In the genomic region with DNA sequence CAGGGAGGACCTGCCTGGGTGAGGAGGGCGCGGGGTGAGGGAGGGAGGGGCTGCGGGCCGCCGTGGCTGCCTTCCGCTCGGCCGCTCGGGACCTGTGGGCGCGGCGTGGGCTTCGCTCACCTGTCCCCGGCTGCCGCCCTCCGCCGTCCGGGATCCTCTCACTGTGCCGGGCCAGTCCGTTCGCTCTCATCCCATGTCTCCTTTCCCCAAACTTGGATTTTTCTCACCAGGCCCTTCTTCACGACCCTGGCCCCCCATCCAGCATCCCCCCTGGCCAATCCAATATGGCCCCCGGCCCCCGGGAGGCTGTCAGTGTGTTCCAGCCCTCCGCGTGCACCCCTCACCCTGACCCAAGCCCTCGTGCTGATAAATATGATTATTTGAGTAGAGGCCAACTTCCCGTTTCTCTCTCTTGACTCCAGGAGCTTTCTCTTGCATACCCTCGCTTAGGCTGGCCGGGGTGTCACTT, we compare ENCODE assay signal across 1 cellular context.
TF ChIP-seq lines count a peak whose summit lies in the region.

No MANE protein-coding gene starts in this region.

TF ChIP-seq in HEK293, 187 proteins besides CTCF, POLR2A, EP300 and RAD21 (continued from another document and continues in another):
- TF ChIP-seq, protein P1, sequence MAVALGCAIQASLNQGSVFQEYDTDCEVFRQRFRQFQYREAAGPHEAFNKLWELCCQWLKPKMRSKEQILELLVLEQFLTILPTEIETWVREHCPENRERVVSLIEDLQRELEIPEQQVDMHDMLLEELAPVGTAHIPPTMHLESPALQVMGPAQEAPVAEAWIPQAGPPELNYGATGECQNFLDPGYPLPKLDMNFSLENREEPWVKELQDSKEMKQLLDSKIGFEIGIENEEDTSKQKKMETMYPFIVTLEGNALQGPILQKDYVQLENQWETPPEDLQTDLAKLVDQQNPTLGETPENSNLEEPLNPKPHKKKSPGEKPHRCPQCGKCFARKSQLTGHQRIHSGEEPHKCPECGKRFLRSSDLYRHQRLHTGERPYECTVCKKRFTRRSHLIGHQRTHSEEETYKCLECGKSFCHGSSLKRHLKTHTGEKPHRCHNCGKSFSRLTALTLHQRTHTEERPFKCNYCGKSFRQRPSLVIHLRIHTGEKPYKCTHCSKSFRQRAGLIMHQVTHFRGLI (tag by site-specific recombination; IDR thresholded peaks at IDR 0.05) = no peak
- TF ChIP-seq KLF9 (tag by site-specific recombination; IDR thresholded peaks at IDR 0.05; ENCODE audit: low read depth) (peak; percentile 67), ZNF248 (tag by site-specific recombination; IDR thresholded peaks at IDR 0.05) (no peak), IKZF3 (tag by site-specific recombination; IDR thresholded peaks at IDR 0.05) (no peak), ZNF140 (tag by site-specific recombination; IDR thresholded peaks at IDR 0.05) (no peak), ZNF423 (tag by site-specific recombination; IDR thresholded peaks at IDR 0.05) (no peak), SALL2 (tag by site-specific recombination; IDR thresholded peaks at IDR 0.05; ENCODE audit: borderline replicate concordance) (no peak), YY1 (tag by site-specific recombination; IDR thresholded peaks at IDR 0.05) (peak; percentile 69; the same call in 1 of the 2 replicates), ZNF629 (tag by site-specific recombination; IDR thresholded peaks at IDR 0.05) (no peak; the same call in 1 of the 2 replicates), GLI2 (tag by site-specific recombination; IDR thresholded peaks at IDR 0.05; ENCODE audit: borderline replicate concordance, low read depth) (no peak), KLF10 (tag by site-specific recombination; IDR thresholded peaks at IDR 0.05) (0 out of 2 replicates have a peak, but pooled peaks have one; percentile 11), ZNF311 (tag by site-specific recombination; IDR thresholded peaks at IDR 0.05; ENCODE audit: borderline replicate concordance) (no peak), ZFHX2 (tag by site-specific recombination; conservative IDR thresholded peaks at IDR 0.05) (peak; percentile 86), ZBTB20 (tag by site-specific recombination; IDR thresholded peaks at IDR 0.05) (peak; percentile 14; the same call in 1 of the 2 replicates), ZEB2 (tag by site-specific recombination; IDR thresholded peaks at IDR 0.05) (no peak; the same call in 1 of the 2 replicates), HOXA7 (CRISPR knock-in tag; IDR thresholded peaks at IDR 0.05; ENCODE audit: borderline replicate concordance) (no peak), ZNF707 (tag by site-specific recombination; IDR thresholded peaks at IDR 0.05) (no peak), ZNF792 (tag by site-specific recombination; IDR thresholded peaks at IDR 0.05) (no peak), EGR2 (tag by site-specific recombination; IDR thresholded peaks at IDR 0.05; ENCODE audit: low read depth) (peak; percentile 84), ZNF335 (tag by site-specific recombination; conservative IDR thresholded peaks at IDR 0.05) (no peak), PRDM1 (tag by site-specific recombination; IDR thresholded peaks at IDR 0.05) (no peak), SCRT1 (tag by site-specific recombination; IDR thresholded peaks at IDR 0.05; ENCODE audit: borderline replicate concordance) (no peak), SP7 (tag by site-specific recombination; IDR thresholded peaks at IDR 0.05) (0 out of 2 replicates have a peak, but pooled peaks have one; percentile 49), ZNF768 (tag by site-specific recombination; IDR thresholded peaks at IDR 0.05) (no peak), ZNF391 (tag by site-specific recombination; IDR thresholded peaks at IDR 0.05; ENCODE audit: borderline replicate concordance, low read depth) (0 out of 2 replicates have a peak, but pooled peaks have one; percentile 23), ZNF529 (tag by site-specific recombination; IDR thresholded peaks at IDR 0.05; ENCODE audit: insufficient replicate concordance) (no peak), GLIS1 (tag by site-specific recombination; IDR thresholded peaks at IDR 0.05) (no peak), ZNF10 (tag by site-specific recombination; IDR thresholded peaks at IDR 0.05) (no peak), ZFP41 (tag by site-specific recombination; IDR thresholded peaks at IDR 0.05; ENCODE audit: borderline replicate concordance) (no peak), ZFP3 (tag by site-specific recombination; IDR thresholded peaks at IDR 0.05; ENCODE audit: low read depth) (no peak), BCL11B (tag by site-specific recombination; IDR thresholded peaks at IDR 0.05; ENCODE audit: low read depth) (0 out of 2 replicates have a peak, but pooled peaks have one; percentile 31), ZNF132 (tag by site-specific recombination; IDR thresholded peaks at IDR 0.05; ENCODE audit: borderline replicate concordance) (no peak), KLF1 (tag by site-specific recombination; IDR thresholded peaks at IDR 0.05) (0 out of 2 replicates have a peak, but pooled peaks have one; percentile 23)
- TF ChIP-seq, protein P2, sequence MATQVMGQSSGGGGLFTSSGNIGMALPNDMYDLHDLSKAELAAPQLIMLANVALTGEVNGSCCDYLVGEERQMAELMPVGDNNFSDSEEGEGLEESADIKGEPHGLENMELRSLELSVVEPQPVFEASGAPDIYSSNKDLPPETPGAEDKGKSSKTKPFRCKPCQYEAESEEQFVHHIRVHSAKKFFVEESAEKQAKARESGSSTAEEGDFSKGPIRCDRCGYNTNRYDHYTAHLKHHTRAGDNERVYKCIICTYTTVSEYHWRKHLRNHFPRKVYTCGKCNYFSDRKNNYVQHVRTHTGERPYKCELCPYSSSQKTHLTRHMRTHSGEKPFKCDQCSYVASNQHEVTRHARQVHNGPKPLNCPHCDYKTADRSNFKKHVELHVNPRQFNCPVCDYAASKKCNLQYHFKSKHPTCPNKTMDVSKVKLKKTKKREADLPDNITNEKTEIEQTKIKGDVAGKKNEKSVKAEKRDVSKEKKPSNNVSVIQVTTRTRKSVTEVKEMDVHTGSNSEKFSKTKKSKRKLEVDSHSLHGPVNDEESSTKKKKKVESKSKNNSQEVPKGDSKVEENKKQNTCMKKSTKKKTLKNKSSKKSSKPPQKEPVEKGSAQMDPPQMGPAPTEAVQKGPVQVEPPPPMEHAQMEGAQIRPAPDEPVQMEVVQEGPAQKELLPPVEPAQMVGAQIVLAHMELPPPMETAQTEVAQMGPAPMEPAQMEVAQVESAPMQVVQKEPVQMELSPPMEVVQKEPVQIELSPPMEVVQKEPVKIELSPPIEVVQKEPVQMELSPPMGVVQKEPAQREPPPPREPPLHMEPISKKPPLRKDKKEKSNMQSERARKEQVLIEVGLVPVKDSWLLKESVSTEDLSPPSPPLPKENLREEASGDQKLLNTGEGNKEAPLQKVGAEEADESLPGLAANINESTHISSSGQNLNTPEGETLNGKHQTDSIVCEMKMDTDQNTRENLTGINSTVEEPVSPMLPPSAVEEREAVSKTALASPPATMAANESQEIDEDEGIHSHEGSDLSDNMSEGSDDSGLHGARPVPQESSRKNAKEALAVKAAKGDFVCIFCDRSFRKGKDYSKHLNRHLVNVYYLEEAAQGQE (tag by site-specific recombination; IDR thresholded peaks at IDR 0.05) = peak; percentile 69; the same call in 1 of the 2 replicates
- TF ChIP-seq, protein P3, sequence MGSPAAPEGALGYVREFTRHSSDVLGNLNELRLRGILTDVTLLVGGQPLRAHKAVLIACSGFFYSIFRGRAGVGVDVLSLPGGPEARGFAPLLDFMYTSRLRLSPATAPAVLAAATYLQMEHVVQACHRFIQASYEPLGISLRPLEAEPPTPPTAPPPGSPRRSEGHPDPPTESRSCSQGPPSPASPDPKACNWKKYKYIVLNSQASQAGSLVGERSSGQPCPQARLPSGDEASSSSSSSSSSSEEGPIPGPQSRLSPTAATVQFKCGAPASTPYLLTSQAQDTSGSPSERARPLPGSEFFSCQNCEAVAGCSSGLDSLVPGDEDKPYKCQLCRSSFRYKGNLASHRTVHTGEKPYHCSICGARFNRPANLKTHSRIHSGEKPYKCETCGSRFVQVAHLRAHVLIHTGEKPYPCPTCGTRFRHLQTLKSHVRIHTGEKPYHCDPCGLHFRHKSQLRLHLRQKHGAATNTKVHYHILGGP (tag by site-specific recombination; IDR thresholded peaks at IDR 0.05) = no peak
- TF ChIP-seq, protein P4, sequence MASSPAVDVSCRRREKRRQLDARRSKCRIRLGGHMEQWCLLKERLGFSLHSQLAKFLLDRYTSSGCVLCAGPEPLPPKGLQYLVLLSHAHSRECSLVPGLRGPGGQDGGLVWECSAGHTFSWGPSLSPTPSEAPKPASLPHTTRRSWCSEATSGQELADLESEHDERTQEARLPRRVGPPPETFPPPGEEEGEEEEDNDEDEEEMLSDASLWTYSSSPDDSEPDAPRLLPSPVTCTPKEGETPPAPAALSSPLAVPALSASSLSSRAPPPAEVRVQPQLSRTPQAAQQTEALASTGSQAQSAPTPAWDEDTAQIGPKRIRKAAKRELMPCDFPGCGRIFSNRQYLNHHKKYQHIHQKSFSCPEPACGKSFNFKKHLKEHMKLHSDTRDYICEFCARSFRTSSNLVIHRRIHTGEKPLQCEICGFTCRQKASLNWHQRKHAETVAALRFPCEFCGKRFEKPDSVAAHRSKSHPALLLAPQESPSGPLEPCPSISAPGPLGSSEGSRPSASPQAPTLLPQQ (tag by site-specific recombination; IDR thresholded peaks at IDR 0.05) = peak; percentile 68
- TF ChIP-seq, protein P5, sequence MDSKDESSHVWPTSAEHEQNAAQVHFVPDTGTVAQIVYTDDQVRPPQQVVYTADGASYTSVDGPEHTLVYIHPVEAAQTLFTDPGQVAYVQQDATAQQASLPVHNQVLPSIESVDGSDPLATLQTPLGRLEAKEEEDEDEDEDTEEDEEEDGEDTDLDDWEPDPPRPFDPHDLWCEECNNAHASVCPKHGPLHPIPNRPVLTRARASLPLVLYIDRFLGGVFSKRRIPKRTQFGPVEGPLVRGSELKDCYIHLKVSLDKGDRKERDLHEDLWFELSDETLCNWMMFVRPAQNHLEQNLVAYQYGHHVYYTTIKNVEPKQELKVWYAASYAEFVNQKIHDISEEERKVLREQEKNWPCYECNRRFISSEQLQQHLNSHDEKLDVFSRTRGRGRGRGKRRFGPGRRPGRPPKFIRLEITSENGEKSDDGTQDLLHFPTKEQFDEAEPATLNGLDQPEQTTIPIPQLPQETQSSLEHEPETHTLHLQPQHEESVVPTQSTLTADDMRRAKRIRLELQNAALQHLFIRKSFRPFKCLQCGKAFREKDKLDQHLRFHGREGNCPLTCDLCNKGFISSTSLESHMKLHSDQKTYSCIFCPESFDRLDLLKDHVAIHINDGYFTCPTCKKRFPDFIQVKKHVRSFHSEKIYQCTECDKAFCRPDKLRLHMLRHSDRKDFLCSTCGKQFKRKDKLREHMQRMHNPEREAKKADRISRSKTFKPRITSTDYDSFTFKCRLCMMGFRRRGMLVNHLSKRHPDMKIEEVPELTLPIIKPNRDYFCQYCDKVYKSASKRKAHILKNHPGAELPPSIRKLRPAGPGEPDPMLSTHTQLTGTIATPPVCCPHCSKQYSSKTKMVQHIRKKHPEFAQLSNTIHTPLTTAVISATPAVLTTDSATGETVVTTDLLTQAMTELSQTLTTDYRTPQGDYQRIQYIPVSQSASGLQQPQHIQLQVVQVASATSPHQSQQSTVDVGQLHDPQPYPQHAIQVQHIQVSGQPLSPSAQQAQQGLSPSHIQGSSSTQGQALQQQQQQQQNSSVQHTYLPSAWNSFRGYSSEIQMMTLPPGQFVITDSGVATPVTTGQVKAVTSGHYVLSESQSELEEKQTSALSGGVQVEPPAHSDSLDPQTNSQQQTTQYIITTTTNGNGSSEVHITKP (tag by site-specific recombination; IDR thresholded peaks at IDR 0.05) = no peak
- TF ChIP-seq, protein P6, sequence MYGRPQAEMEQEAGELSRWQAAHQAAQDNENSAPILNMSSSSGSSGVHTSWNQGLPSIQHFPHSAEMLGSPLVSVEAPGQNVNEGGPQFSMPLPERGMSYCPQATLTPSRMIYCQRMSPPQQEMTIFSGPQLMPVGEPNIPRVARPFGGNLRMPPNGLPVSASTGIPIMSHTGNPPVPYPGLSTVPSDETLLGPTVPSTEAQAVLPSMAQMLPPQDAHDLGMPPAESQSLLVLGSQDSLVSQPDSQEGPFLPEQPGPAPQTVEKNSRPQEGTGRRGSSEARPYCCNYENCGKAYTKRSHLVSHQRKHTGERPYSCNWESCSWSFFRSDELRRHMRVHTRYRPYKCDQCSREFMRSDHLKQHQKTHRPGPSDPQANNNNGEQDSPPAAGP (tag by site-specific recombination; IDR thresholded peaks at IDR 0.05) = 0 out of 2 replicates have a peak, but pooled peaks have one; percentile 24
- TF ChIP-seq, protein P7, sequence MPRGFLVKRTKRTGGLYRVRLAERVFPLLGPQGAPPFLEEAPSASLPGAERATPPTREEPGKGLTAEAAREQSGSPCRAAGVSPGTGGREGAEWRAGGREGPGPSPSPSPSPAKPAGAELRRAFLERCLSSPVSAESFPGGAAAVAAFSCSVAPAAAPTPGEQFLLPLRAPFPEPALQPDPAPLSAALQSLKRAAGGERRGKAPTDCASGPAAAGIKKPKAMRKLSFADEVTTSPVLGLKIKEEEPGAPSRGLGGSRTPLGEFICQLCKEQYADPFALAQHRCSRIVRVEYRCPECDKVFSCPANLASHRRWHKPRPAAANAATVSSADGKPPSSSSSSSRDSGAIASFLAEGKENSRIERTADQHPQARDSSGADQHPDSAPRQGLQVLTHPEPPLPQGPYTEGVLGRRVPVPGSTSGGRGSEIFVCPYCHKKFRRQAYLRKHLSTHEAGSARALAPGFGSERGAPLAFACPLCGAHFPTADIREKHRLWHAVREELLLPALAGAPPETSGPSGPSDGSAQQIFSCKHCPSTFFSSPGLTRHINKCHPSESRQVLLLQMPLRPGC (tag by site-specific recombination; IDR thresholded peaks at IDR 0.05) = 0 out of 2 replicates have a peak, but pooled peaks have one; percentile 40
- TF ChIP-seq, protein P8, sequence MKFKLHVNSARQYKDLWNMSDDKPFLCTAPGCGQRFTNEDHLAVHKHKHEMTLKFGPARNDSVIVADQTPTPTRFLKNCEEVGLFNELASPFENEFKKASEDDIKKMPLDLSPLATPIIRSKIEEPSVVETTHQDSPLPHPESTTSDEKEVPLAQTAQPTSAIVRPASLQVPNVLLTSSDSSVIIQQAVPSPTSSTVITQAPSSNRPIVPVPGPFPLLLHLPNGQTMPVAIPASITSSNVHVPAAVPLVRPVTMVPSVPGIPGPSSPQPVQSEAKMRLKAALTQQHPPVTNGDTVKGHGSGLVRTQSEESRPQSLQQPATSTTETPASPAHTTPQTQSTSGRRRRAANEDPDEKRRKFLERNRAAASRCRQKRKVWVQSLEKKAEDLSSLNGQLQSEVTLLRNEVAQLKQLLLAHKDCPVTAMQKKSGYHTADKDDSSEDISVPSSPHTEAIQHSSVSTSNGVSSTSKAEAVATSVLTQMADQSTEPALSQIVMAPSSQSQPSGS (tag by site-specific recombination; IDR thresholded peaks at IDR 0.05; ENCODE audit: low read depth) = no peak
- TF ChIP-seq, protein P9, sequence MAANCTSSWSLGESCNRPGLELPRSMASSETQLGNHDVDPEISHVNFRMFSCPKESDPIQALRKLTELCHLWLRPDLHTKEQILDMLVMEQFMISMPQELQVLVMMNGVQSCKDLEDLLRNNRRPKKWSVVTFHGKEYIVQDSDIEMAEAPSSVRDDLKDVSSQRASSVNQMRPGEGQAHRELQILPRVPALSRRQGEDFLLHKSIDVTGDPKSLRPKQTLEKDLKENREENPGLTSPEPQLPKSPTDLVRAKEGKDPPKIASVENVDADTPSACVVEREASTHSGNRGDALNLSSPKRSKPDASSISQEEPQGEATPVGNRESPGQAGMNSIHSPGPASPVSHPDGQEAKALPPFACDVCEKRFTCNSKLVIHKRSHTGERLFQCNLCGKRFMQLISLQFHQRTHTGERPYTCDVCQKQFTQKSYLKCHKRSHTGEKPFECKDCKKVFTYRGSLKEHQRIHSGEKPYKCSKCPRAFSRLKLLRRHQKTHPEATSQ (tag by site-specific recombination; IDR thresholded peaks at IDR 0.05) = no peak
